Comparison of ENCODE assay signal across 8 cellular contexts in the genomic region with DNA sequence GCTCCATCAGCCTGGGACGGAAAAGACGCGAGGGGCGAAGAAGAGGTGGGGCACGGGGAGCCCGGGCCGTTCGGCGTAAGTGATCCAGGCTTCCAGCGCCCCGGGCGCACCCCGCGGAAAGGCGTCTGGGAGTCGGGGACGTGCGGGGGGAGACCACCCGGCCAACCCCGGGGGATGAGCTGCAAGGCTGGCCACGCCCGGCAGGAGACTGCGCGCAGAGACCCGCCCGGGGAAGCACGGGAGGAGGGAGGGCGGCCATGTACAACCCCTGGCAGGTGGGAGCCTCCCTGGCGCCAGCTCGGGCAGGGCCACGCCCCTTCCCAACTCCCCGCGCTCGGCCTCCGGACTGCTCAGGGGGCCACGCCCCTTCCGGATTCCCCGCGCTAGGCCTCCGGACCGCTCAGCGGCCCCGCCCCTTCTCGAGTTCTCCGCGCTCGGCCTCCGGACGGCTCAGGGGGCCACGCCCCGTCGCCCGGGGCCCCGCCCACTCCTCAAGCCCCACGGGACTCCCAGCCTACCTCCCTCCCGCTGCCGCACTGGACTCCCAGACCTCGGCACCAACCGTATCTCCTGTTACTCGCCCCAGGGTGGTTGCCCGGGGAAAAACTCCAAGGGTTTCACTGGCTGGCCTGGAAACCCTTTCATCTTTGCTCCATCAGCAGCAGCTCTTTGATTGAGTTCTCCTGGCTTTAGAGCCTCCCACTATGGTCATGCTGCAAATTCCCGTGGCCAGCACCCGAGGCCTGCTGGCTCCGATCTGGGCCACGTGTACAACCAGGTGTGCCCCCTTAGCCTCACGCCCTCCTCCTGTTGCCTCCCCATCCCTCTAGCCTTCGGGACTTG.
A peak's percentile ranks its signal among the peaks of the same experiment; 100 is the strongest.
DNase-seq lines count a peak whose midpoint lies in the region; ATAC-seq and TF ChIP-seq lines count a peak whose summit lies in the region.

No MANE protein-coding gene starts in this region.

- no peak overlapping the region for H3K23ac ChIP-seq in H9 (ENCODE audit: insufficient read length, low read depth, low read length)

- no peak overlapping the region for H3K56ac ChIP-seq in H9 (ENCODE audit: insufficient read length, low read depth, low read length)

- no peak overlapping the region for H4K5ac ChIP-seq in H9 (ENCODE audit: insufficient read length, low read depth, low read length)

- H3K79me2 ChIP-seq in H9 (ENCODE audit: insufficient read depth, low read length) (no peaks in the 10 kb centered on the region), SK-N-SH (ENCODE audit: insufficient read depth) (no peaks in the 10 kb centered on the region)

- peak overlapping the region; percentile 78 to 86 for H3K4me3 Mint-ChIP-seq in H9
- H3K4me3 Mint-ChIP-seq in activated naive CD8-positive, alpha-beta T cell treated with anti-CD3 and anti-CD28 coated beads for 36 hours: peak overlapping the region; percentile 82

- peaks cover 16% of the 10 kb centered on the region for H3K27me3 Mint-ChIP-seq in H9 (ENCODE audit: low read depth)
- peaks cover 4% of the 10 kb centered on the region for H3K27me3 Mint-ChIP-seq in activated naive CD8-positive, alpha-beta T cell treated with anti-CD3 and anti-CD28 coated beads for 36 hours

- no peak overlapping the region for H4K91ac ChIP-seq in H9 (ENCODE audit: insufficient read length, low read depth, low read length)

- H3K23me2 ChIP-seq in H9 (ENCODE audit: insufficient read length, low read depth, low read length, poor library complexity, severe bottlenecking): no peaks in the 10 kb centered on the region

- H3K27me3 ChIP-seq in H9 (ENCODE audit: insufficient read depth, low read length) (no peaks in the 10 kb centered on the region), MG63 (no peaks in the 10 kb centered on the region), SK-N-SH (ENCODE audit: insufficient read depth) (no peaks in the 10 kb centered on the region)

- no peak overlapping the region for H2AK5ac ChIP-seq in H9 (ENCODE audit: insufficient read length, low read length)

- no CpG with 5 or more reads among the region's 67 CpGs for WGBS in H9 (ENCODE audit: extremely low coverage, insufficient read length, low lambda C conversion rate)
- 12% methylated on average over 26 of the region's 67 CpGs for WGBS in SK-N-SH (ENCODE audit: low lambda C conversion rate)

- H3K79me1 ChIP-seq in H9 (ENCODE audit: insufficient read depth, low read depth, low read length, poor library complexity, severe bottlenecking): no peaks in the 10 kb centered on the region

- H2AFZ ChIP-seq in H9 (ENCODE audit: low read length) (peak overlapping the region; percentile 42), SK-N-SH (ENCODE audit: low read depth) (peak overlapping the region; percentile 95)

- H3K4me1 Mint-ChIP-seq in H9: peaks cover 7 to 10% of the 10 kb centered on the region in 2 experiments
- peaks cover 18% of the 10 kb centered on the region for H3K4me1 Mint-ChIP-seq in activated naive CD8-positive, alpha-beta T cell treated with anti-CD3 and anti-CD28 coated beads for 36 hours

- peak; percentile 99 for ATAC-seq in omental fat pad (ENCODE audit: low FRiP score)

- H3K4me3 ChIP-seq in MG63 (peak overlapping the region; percentile 74), SK-N-SH (ENCODE audit: low read depth in 2 of 2, low read length in 1 of 2) (peak overlapping the region; percentile 72)

- POLR2A ChIA-PET in SK-N-SH (lab: Yijun Ruan, JAX): interaction anchor here (0.5 to 1.5 kb wide), 3 partner anchors 20 to 259 kb away, joined by 3 to 8 read pairs (median 5); no protein-coding TSS in a partner anchor

- TF ChIP-seq EP300 in SK-N-SH (IDR thresholded peaks at IDR 0.05; ENCODE audit: borderline replicate concordance in 1 of 2, low read depth in 1 of 2, low read length in 1 of 2): no peak; a peak in 1 of 4 replicates

- H3F3A ChIP-seq in SK-N-SH (replicated peaks; ENCODE audit: insufficient read depth): no peaks in the 10 kb centered on the region

- intact Hi-C loops in head of caudate nucleus (cut with DNase I): no loop called here

- no peak overlapping the region for H3K4ac ChIP-seq in H9 (ENCODE audit: low read depth, low read length)

- H3K36me3 ChIP-seq in MG63 (no peaks in the 10 kb centered on the region), SK-N-SH (replicated peaks in 1 of 2; ENCODE audit: control insufficient read depth in 1 of 2, insufficient read depth in 2 of 2, low read length in 1 of 2) (no peaks in the 10 kb centered on the region)

- H2BK120ac ChIP-seq in H9 (ENCODE audit: low read depth, low read length, poor library complexity, severe bottlenecking): no peak overlapping the region

- no peak overlapping the region for H3T11ph ChIP-seq in H9 (ENCODE audit: low read length)

- peak overlapping the region; percentile 46 for H3K9ac ChIP-seq in H9 (ENCODE audit: extremely low read depth, insufficient read length, low read length)
- H3K9ac ChIP-seq in SK-N-SH: peak overlapping the region; percentile 81

- TF ChIP-seq RAD21 in SK-N-SH (IDR thresholded peaks at IDR 0.05; ENCODE audit: low read length): peak; percentile 16

- peak overlapping the region; percentile 75 for H3K4me2 ChIP-seq in H9 (ENCODE audit: insufficient read depth, insufficient read length, low read length)
- peak overlapping the region; percentile 90 for H3K4me2 ChIP-seq in SK-N-SH

- peaks cover 0 to 2% (median 0%) of the 10 kb centered on the region in 3 experiments; a peak in 1 of 7 replicates for H3K36me3 Mint-ChIP-seq in H9 (ENCODE audit: insufficient read depth in 1 of 3, low read depth in 3 of 3)
- no peaks in the 10 kb centered on the region for H3K36me3 Mint-ChIP-seq in activated naive CD8-positive, alpha-beta T cell treated with anti-CD3 and anti-CD28 coated beads for 36 hours

- H3K27ac Mint-ChIP-seq in H9: peak overlapping the region; percentile 14 to 92 (median 65); a peak in 4 of 7 replicates
- no peak overlapping the region for H3K27ac Mint-ChIP-seq in activated naive CD8-positive, alpha-beta T cell treated with anti-CD3 and anti-CD28 coated beads for 36 hours

- no peak overlapping the region for H4K8ac ChIP-seq in H9 (replicated peaks; ENCODE audit: insufficient read length, low read depth, low read length)

- TF ChIP-seq CTCF in H9 (conservative IDR thresholded peaks at IDR 0.05) (no peak), SK-N-SH (IDR thresholded peaks at IDR 0.05) (no peak), omental fat pad (IDR thresholded peaks at IDR 0.05) (no peak)

- no peaks in the 10 kb centered on the region for H3K9me2 ChIP-seq in SK-N-SH

- no peaks in the 10 kb centered on the region for H3K9me3 ChIP-seq in H9 (ENCODE audit: control insufficient read depth, low read depth, low read length)
- H3K9me3 ChIP-seq in MG63: no peaks in the 10 kb centered on the region
- no peaks in the 10 kb centered on the region for H3K9me3 ChIP-seq in SK-N-SH

- CTCF ChIA-PET in SK-N-SH (lab: Yijun Ruan, JAX): interaction anchor here (1.0 to 3.2 kb wide), 2 partner anchors 20 to 39 kb away, joined by 3 to 15 read pairs; no protein-coding TSS in a partner anchor

- peak overlapping the region; percentile 84; the same call in 1 of the 2 replicates for H3K14ac ChIP-seq in H9 (ENCODE audit: insufficient read depth, low read length)

- H2BK12ac ChIP-seq in H9 (ENCODE audit: insufficient read length, low read depth, low read length): no peak overlapping the region

- H2BK5ac ChIP-seq in H9 (ENCODE audit: insufficient read length, low read length): no peak overlapping the region

- peak; percentile 97 for DNase-seq in EL
- peak; percentile 98 for DNase-seq in H9
- peak; percentile 98 for DNase-seq in MG63
- DNase-seq in SK-N-SH: peak; percentile 98
- DNase-seq in activated naive CD8-positive, alpha-beta T cell treated with anti-CD3 and anti-CD28 coated beads for 36 hours: peak; percentile 93
- DNase-seq in head of caudate nucleus: peak; percentile 42 to 90 (median 80)
- peak; percentile 70 for DNase-seq in omental fat pad (ENCODE audit: low spot score)

- H3K18ac ChIP-seq in H9 (ENCODE audit: insufficient read length, low read depth, low read length): peak overlapping the region; percentile 13

- H3K27ac ChIP-seq in H9 (ENCODE audit: insufficient read length, low read depth, low read length) (no peak overlapping the region), SK-N-SH (ENCODE audit: low read depth in 2 of 2, low read length in 1 of 2) (peak overlapping the region; percentile 56 to 75), temporal lobe (ENCODE audit: low read depth, low read length) (peak overlapping the region; percentile 48)

- H3K4me1 ChIP-seq in H9 (ENCODE audit: insufficient read depth, low read length): no peaks in the 10 kb centered on the region
- peaks cover 4 to 13% of the 10 kb centered on the region in 2 experiments; a peak in 2 of 4 replicates for H3K4me1 ChIP-seq in SK-N-SH (ENCODE audit: control insufficient read depth in 1 of 2, insufficient read depth in 2 of 2, low read depth in 1 of 2, low read length in 1 of 2)

- H2BK15ac ChIP-seq in H9 (ENCODE audit: low read depth, low read length): no peak overlapping the region

- H2BK20ac ChIP-seq in H9 (ENCODE audit: low read depth, low read length, poor library complexity, severe bottlenecking): no peak overlapping the region

- no peaks in the 10 kb centered on the region for H4K20me1 ChIP-seq in H9 (ENCODE audit: control insufficient read depth, insufficient read depth, insufficient read length)
- no peaks in the 10 kb centered on the region for H4K20me1 ChIP-seq in SK-N-SH (ENCODE audit: insufficient read depth)

- no peaks in the 10 kb centered on the region; a peak in 1 of 5 replicates for H3K9me3 Mint-ChIP-seq in H9
- no peaks in the 10 kb centered on the region for H3K9me3 Mint-ChIP-seq in activated naive CD8-positive, alpha-beta T cell treated with anti-CD3 and anti-CD28 coated beads for 36 hours

TF ChIP-seq in SK-N-SH, 30 proteins besides CTCF, POLR2A, EP300 and RAD21 (continues in another document):
- TF ChIP-seq, protein P1, sequence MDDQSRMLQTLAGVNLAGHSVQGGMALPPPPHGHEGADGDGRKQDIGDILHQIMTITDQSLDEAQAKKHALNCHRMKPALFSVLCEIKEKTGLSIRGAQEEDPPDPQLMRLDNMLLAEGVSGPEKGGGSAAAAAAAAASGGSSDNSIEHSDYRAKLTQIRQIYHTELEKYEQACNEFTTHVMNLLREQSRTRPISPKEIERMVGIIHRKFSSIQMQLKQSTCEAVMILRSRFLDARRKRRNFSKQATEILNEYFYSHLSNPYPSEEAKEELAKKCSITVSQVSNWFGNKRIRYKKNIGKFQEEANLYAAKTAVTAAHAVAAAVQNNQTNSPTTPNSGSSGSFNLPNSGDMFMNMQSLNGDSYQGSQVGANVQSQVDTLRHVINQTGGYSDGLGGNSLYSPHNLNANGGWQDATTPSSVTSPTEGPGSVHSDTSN (IDR thresholded peaks at IDR 0.05): no peak
- TF ChIP-seq TAF1 (IDR thresholded peaks at IDR 0.05; ENCODE audit: borderline replicate concordance, low read depth, low read length): peak; percentile 29; the same call in 1 of the 2 replicates
